20 cellular contexts compared by ENCODE assay signal in genomic region chr22:41038732-41039131, GRCh38.
"Had no signal": no experiment of that assay in that cellular context is flagged by ENCODE, and none has a peak within 500 bp of the region (broad histone marks: within the 10 kb centered on the region; RNA-seq: fewer than 3 reads in every experiment).

No MANE protein-coding gene starts in this region.

- H2AFZ ChIP-seq: neural progenitor cell had no signal

- DNase-seq: activated CD4-positive, alpha-beta T cell treated with anti-CD3 and anti-CD28 coated beads for 4 hours; activated CD4-positive, alpha-beta T cell treated with anti-CD3 and anti-CD28 coated beads, Interleukin-2, amount 50 U/mL, for 48 hours; activated CD4-positive, CD25-positive, alpha-beta regulatory T cell; activated CD8-positive, alpha-beta memory T cell treated with anti-CD3 and anti-CD28 coated beads, Interleukin-2, amount 50 U/mL, for 48 hours; activated naive CD4-positive, alpha-beta T cell; activated T-cell treated with anti-CD3 and anti-CD28 coated beads, Interleukin-2, amount 50 U/mL, for 4 hours; amygdala; effector CD4-positive, alpha-beta T cell; erythroblast; foreskin fibroblast; naive thymus-derived CD4-positive, alpha-beta T cell; psoas muscle; stimulated activated CD4-positive, alpha-beta T cell treated with anti-CD3 and anti-CD28 coated beads, Interleukin-4, amount 100 ng/mL, for 24 hours; stimulated activated naive CD8-positive, alpha-beta T cell treated with anti-CD3 and anti-CD28 coated beads, Interleukin-15, Interleukin-2, amounts not matched to agents 100 U/mL and 50 U/mL, for 24 hours; upper lobe of left lung had no signal

- H3K4me3 ChIP-seq: cardiac muscle cell, neural progenitor cell, psoas muscle, right atrium auricular region, upper lobe of left lung had no signal

- H3K36me3 ChIP-seq: cardiac muscle cell, neural progenitor cell, right atrium auricular region, upper lobe of left lung had no signal

- H3K4me2 ChIP-seq: neural progenitor cell had no signal

- H3K27me3 ChIP-seq: cardiac muscle cell, neural progenitor cell, right atrium auricular region, upper lobe of left lung had no signal

- ATAC-seq: activated T-cell treated with anti-CD3 and anti-CD28 coated beads, Interleukin-2, amount 50 U/mL, for 4 hours; naive thymus-derived CD4-positive, alpha-beta T cell; psoas muscle; stimulated activated naive CD8-positive, alpha-beta T cell treated with anti-CD3 and anti-CD28 coated beads, Interleukin-15, Interleukin-2, amounts not matched to agents 100 U/mL and 50 U/mL, for 24 hours had no signal

- H3K4me1 ChIP-seq: neural progenitor cell, psoas muscle, right atrium auricular region, upper lobe of left lung had no signal

- H3K27ac ChIP-seq: cardiac muscle cell, neural progenitor cell, psoas muscle, right atrium auricular region, upper lobe of left lung had no signal

- H3K9me3 ChIP-seq: psoas muscle, right atrium auricular region, upper lobe of left lung had no signal

- H3K9ac ChIP-seq: neural progenitor cell had no signal

- FAIRE-seq: endometrium, keratinocyte had no signal
